ENCODE assay signal across 23 cellular contexts in genomic region chr18:73617981-73618380, GRCh38.
DNase-seq lines count a peak whose midpoint lies in the region; ATAC-seq, FAIRE-seq and TF ChIP-seq lines count a peak whose summit lies in the region.
"Had no signal": no experiment of that assay in that cellular context is flagged by ENCODE, and none has a peak within 500 bp of the region (broad histone marks: within the 10 kb centered on the region; RNA-seq: fewer than 3 reads in every experiment).

No MANE protein-coding gene starts in this region.

- POLR2A ChIA-PET in MCF 10A (lab: Yijun Ruan, JAX) (interaction anchor here (1.2 kb wide), 1 partner anchor 9 kb away, joined by 3 read pairs; no protein-coding TSS in a partner anchor), PC-3 (lab: Charles Lee; ENCODE audit: unreplicated experiment) (no interaction called here)

- no peak overlapping the region for H3K27ac Mint-ChIP-seq in MCF 10A (ENCODE audit: low read depth, unreplicated experiment)
- no peak overlapping the region for H3K27ac Mint-ChIP-seq in activated T-cell treated with anti-CD3 and anti-CD28 coated beads, Interleukin-2, amount 50 U/mL, for 24 hours
- H3K27ac Mint-ChIP-seq: B cell; CD4-positive, CD25-positive, alpha-beta regulatory T cell; CD8-positive, alpha-beta T cell had no signal

- peaks cover 38% of the 10 kb centered on the region for H3K4me1 ChIP-seq in mammary epithelial cell (ENCODE audit: insufficient read depth, low read length)
- peaks cover 40% of the 10 kb centered on the region for H3K4me1 ChIP-seq in PC-3 (ENCODE audit: insufficient read depth, low read length)
- H3K4me1 ChIP-seq: Caco-2 had no signal

- BruUV-seq in mammary epithelial cell (replicated peaks; lab: Mats Ljungman, UMichigan) (no TSS peak), MCF 10A (replicated peaks; lab: Mats Ljungman, UMichigan) (no TSS peak), PC-3 (replicated peaks; lab: Mats Ljungman, UMichigan) (no TSS peak)

- no peak overlapping the region for H3K27ac ChIP-seq in mammary epithelial cell (ENCODE audit: insufficient read depth, low read depth, low read length)
- no peak overlapping the region for H3K27ac ChIP-seq in PC-3 (ENCODE audit: low read length)
- H3K27ac ChIP-seq: 22Rv1, BLaER1, C4-2B had no signal

- no peaks in the 10 kb centered on the region for H3K27me3 ChIP-seq in mammary epithelial cell (ENCODE audit: insufficient read depth, low read length)
- no peaks in the 10 kb centered on the region for H3K27me3 ChIP-seq in PC-3 (ENCODE audit: low read length)
- H3K27me3 ChIP-seq: BLaER1 had no signal

- ATAC-seq in PC-3, result peak; percentile 35
- ATAC-seq: CD8-positive, alpha-beta T cell had no signal

- no peaks in the 10 kb centered on the region for H3F3A ChIP-seq in PC-3 (ENCODE audit: low read length, unreplicated experiment)

- H3K4me2 ChIP-seq in mammary epithelial cell (ENCODE audit: insufficient read depth, low read depth, low read length), result no peak overlapping the region
- no peak overlapping the region for H3K4me2 ChIP-seq in PC-3 (ENCODE audit: low read length)
- H3K4me2 ChIP-seq: BLaER1 had no signal

- H3K36me3 Mint-ChIP-seq in MCF 10A (ENCODE audit: insufficient read depth, unreplicated experiment), result no peaks in the 10 kb centered on the region
- no peaks in the 10 kb centered on the region for H3K36me3 Mint-ChIP-seq in activated T-cell treated with anti-CD3 and anti-CD28 coated beads, Interleukin-2, amount 50 U/mL, for 24 hours (ENCODE audit: low read depth)
- H3K36me3 Mint-ChIP-seq: CD4-positive, CD25-positive, alpha-beta regulatory T cell; CD8-positive, alpha-beta T cell had no signal

- H3K9me2 ChIP-seq in PC-3 (replicated peaks; ENCODE audit: low read length), result no peaks in the 10 kb centered on the region

- H3K4me3 Mint-ChIP-seq in MCF 10A (ENCODE audit: unreplicated experiment), result no peak overlapping the region
- H3K4me3 Mint-ChIP-seq in activated T-cell treated with anti-CD3 and anti-CD28 coated beads, Interleukin-2, amount 50 U/mL, for 24 hours, result no peak overlapping the region
- H3K4me3 Mint-ChIP-seq: B cell; CD4-positive, CD25-positive, alpha-beta regulatory T cell; CD8-positive, alpha-beta T cell had no signal

- H3K9ac ChIP-seq in mammary epithelial cell (ENCODE audit: insufficient read depth, low read length), result no peak overlapping the region
- H3K9ac ChIP-seq in PC-3 (ENCODE audit: low read length), result no peak overlapping the region
- H3K9ac ChIP-seq: BLaER1 had no signal

- DNase-seq in mammary epithelial cell (peak; percentile 28), MCF 10A (ENCODE audit: unreplicated experiment) (no peak), PC-3 (peak; percentile 60), fibroblast of mammary gland (ENCODE audit: low read depth) (peak; percentile 5), kidney tubule cell (ENCODE audit: low spot score) (peak; percentile 15), GM12892 (ENCODE audit: insufficient read length) (no peak), OCI-M2 (lab: John Stamatoyannopoulos, UW; ENCODE audit: unreplicated experiment) (no peak)
- DNase-seq in activated T-cell treated with anti-CD3 and anti-CD28 coated beads, Interleukin-2, amount 50 U/mL, for 24 hours, result no peak
- DNase-seq: Caco-2; CD4-positive, CD25-positive, alpha-beta regulatory T cell; CD8-positive, alpha-beta T cell; DMS79; EL; GDM1; H7; HCEC 1CT had no signal

- H3K4me1 Mint-ChIP-seq in MCF 10A (ENCODE audit: insufficient read depth, unreplicated experiment), result peaks cover 48% of the 10 kb centered on the region
- no peaks in the 10 kb centered on the region for H3K4me1 Mint-ChIP-seq in activated T-cell treated with anti-CD3 and anti-CD28 coated beads, Interleukin-2, amount 50 U/mL, for 24 hours (ENCODE audit: low read depth)
- H3K4me1 Mint-ChIP-seq: B cell; CD4-positive, CD25-positive, alpha-beta regulatory T cell had no signal

- in situ Hi-C loops in mammary epithelial cell (cut with MboI; ENCODE audit: low sequenced_read_pairs in 2 of 2), result no loop called here

- intact Hi-C loops in mammary epithelial cell (cut with micrococcal nuclease), result loop anchor here (10.0 kb wide), 1 partner anchor 383 kb away; no protein-coding TSS in a partner anchor
- intact Hi-C loops in MCF 10A (cut with micrococcal nuclease), result loop anchor here (10.0 kb wide), 2 partner anchors 67 to 127 kb away; no protein-coding TSS in a partner anchor
- intact Hi-C loops in PC-3 (cut with micrococcal nuclease), result loop anchor here (5.0 kb wide), 1 partner anchor 71 kb away; no protein-coding TSS in a partner anchor

- no peak overlapping the region for H3K4me3 ChIP-seq in mammary epithelial cell (replicated peaks in 1 of 3; ENCODE audit: insufficient read depth in 1 of 3, low read depth in 2 of 3, low read length in 3 of 3)
- H3K4me3 ChIP-seq in PC-3 (ENCODE audit: low read length), result no peak overlapping the region
- H3K4me3 ChIP-seq in fibroblast of mammary gland (ENCODE audit: control insufficient read depth, low read depth, low read length), result no peak overlapping the region
- H3K4me3 ChIP-seq: BLaER1 had no signal

- H2AFZ ChIP-seq in mammary epithelial cell (ENCODE audit: low read depth, low read length), result peak overlapping the region; percentile 4
- no peak overlapping the region for H2AFZ ChIP-seq in PC-3 (ENCODE audit: low read length)

- H3K9me3 Mint-ChIP-seq in MCF 10A (ENCODE audit: unreplicated experiment), result peaks cover 7% of the 10 kb centered on the region
- peaks cover 3% of the 10 kb centered on the region for H3K9me3 Mint-ChIP-seq in activated T-cell treated with anti-CD3 and anti-CD28 coated beads, Interleukin-2, amount 50 U/mL, for 24 hours

- H3K79me2 ChIP-seq in mammary epithelial cell (ENCODE audit: insufficient read depth, low read length) (no peaks in the 10 kb centered on the region), PC-3 (ENCODE audit: low read length) (no peaks in the 10 kb centered on the region)

- H3K36me3 ChIP-seq in mammary epithelial cell (ENCODE audit: insufficient read depth, low read length) (no peaks in the 10 kb centered on the region), PC-3 (ENCODE audit: low read depth, low read length) (no peaks in the 10 kb centered on the region)
- H3K36me3 ChIP-seq: BLaER1 had no signal

- no peaks in the 10 kb centered on the region for H3K9me3 ChIP-seq in mammary epithelial cell (replicated peaks; ENCODE audit: insufficient read depth, low read length)
- H3K9me3 ChIP-seq in PC-3 (ENCODE audit: low read length), result 0 out of 2 replicates have a peak, but pooled peaks cover 4% of the 10 kb centered on the region
- H3K9me3 ChIP-seq: BLaER1, Caco-2 had no signal

- dilution Hi-C loops in mammary epithelial cell (cut with HindIII; ENCODE audit: low sequenced_read_pairs), result no loop called here

- no peak for TF ChIP-seq CTCF in mammary epithelial cell (conservative IDR thresholded peaks at IDR 0.05 in 1 of 2, IDR thresholded peaks at IDR 0.05 in 1 of 2; ENCODE audit: extremely low read depth in 1 of 2, insufficient read depth in 1 of 2, low read depth in 1 of 2, low read length in 2 of 2)
- TF ChIP-seq CTCF in MCF 10A (IDR thresholded peaks at IDR 0.05; ENCODE audit: unreplicated experiment), result no peak
- TF ChIP-seq CTCF in PC-3 (conservative IDR thresholded peaks at IDR 0.05; ENCODE audit: low read depth, low read length), result no peak
- TF ChIP-seq CTCF in fibroblast of mammary gland (conservative IDR thresholded peaks at IDR 0.05; ENCODE audit: control insufficient read depth, insufficient read depth, low read depth, low read length), result no peak

- no peak for FAIRE-seq in GM12892 (lab: Jason Lieb, UNC)
- FAIRE-seq: A204.1, GM12891, H1 had no signal

- no peaks in the 10 kb centered on the region for H3K27me3 Mint-ChIP-seq in MCF 10A (ENCODE audit: insufficient read depth, unreplicated experiment)
- no peaks in the 10 kb centered on the region for H3K27me3 Mint-ChIP-seq in activated T-cell treated with anti-CD3 and anti-CD28 coated beads, Interleukin-2, amount 50 U/mL, for 24 hours
- H3K27me3 Mint-ChIP-seq: B cell; CD4-positive, CD25-positive, alpha-beta regulatory T cell had no signal

- no peaks in the 10 kb centered on the region for H4K20me1 ChIP-seq in mammary epithelial cell (ENCODE audit: insufficient read depth, low read length)
- H4K20me1 ChIP-seq in PC-3 (ENCODE audit: low read length), result no peaks in the 10 kb centered on the region
- H4K20me1 ChIP-seq: BLaER1 had no signal

- TF ChIP-seq POLR2A in GM12892 (IDR thresholded peaks at IDR 0.05; ENCODE audit: low read depth, low read length), result no peak

- CTCF ChIA-PET in mammary epithelial cell (lab: Charles Lee; ENCODE audit: low non-redundant PET), result no interaction called here
- CTCF ChIA-PET in MCF 10A (lab: Yijun Ruan, JAX), result no interaction called here
- CTCF ChIA-PET in PC-3 (lab: Charles Lee), result no interaction called here

Comparison
In these comparisons a context has a peak if more than half of its experiments do, and no peak if none do; other contexts are left out.
1. DNase-seq: peak in mammary epithelial cell (single experiment), PC-3 (single experiment), fibroblast of mammary gland (single experiment) and kidney tubule cell (single experiment); none in MCF 10A (single experiment), GM12892 (single experiment), activated T-cell treated with anti-CD3 and anti-CD28 coated beads, Interleukin-2, amount 50 U/mL, for 24 hours (single experiment) and OCI-M2 (single experiment).